In the genomic region with DNA sequence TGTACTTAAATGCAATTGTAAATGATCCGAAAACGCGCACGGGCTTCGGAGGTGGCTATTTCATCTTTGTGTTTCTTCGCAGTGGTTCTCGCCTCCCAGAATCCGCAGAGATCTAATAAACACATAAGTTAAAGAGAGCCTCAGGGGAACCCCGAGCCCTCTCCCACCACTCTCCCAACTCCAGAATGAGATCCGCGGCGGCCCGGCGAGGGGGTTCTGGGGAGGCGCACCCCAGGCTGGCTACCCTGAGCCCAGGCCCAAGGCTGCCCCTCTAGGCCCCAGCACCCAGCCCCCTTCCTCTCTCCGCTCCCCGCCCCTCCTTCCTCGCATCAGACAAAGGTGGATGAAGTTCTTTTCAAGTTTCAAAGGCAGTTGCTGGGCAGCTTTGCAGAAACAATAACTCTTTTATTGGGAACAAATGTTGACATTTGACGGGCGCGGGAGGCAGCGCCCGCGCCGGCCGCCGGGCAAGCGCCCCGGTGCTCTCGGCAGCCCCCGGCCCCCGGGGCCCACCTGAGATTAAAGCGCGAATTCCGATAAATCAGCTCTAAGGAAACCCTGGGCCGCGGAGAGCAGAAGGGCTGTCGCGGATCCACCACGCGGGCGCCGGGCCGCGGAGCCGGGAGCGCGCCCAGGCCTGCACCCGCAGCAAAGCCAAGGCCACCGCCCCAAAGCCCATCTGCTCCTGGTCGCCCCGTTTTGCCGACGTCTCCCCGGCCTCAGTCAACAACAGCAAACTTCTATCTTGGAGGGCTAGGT, we compare ENCODE assay signal across 17 cellular contexts. TPM values are rescaled to one million over a fixed set of nuclear protein-coding genes. Genes with fewer than 3 reads are reported as not detected.
DNase-seq lines count a peak whose midpoint lies in the region; ATAC-seq and TF ChIP-seq lines count a peak whose summit lies in the region.
"Had no signal": no experiment of that assay in that cellular context is flagged by ENCODE, and none has a peak within 500 bp of the region (broad histone marks: within the 10 kb centered on the region; RNA-seq: fewer than 3 reads in every experiment).

No MANE protein-coding gene starts in this region.

- no peak for TF ChIP-seq POLR2A in GM18505 (IDR thresholded peaks at IDR 0.05; ENCODE audit: borderline replicate concordance, extremely low read depth, insufficient read depth, insufficient read length)

- no peak overlapping the region for H3K27ac Mint-ChIP-seq in WTC11
- H3K27ac Mint-ChIP-seq in progenitor cell of endocrine pancreas = peak overlapping the region; percentile 49
- H3K27ac Mint-ChIP-seq: activated naive CD4-positive, alpha-beta T cell treated with anti-CD3 and anti-CD28 coated beads, Interleukin-2, amount 50 U/mL, for 24 hours had no signal

- no peaks in the 10 kb centered on the region for H3K9me3 ChIP-seq in iPS-18a (ENCODE audit: control insufficient read depth, low read depth, low read length)

- H3K4me1 Mint-ChIP-seq in WTC11 = peaks cover 64% of the 10 kb centered on the region
- peaks cover 11% of the 10 kb centered on the region for H3K4me1 Mint-ChIP-seq in progenitor cell of endocrine pancreas (ENCODE audit: low read depth)
- H3K4me1 Mint-ChIP-seq: activated naive CD4-positive, alpha-beta T cell treated with anti-CD3 and anti-CD28 coated beads, Interleukin-2, amount 50 U/mL, for 24 hours had no signal

- peaks cover 88% of the 10 kb centered on the region for H3K27me3 ChIP-seq in iPS-18a (ENCODE audit: control insufficient read depth, insufficient read depth, low read length)

- H3K36me3 Mint-ChIP-seq in WTC11 (peaks cover 29% of the 10 kb centered on the region), progenitor cell of endocrine pancreas (ENCODE audit: insufficient read depth) (no peaks in the 10 kb centered on the region)
- H3K36me3 Mint-ChIP-seq: activated naive CD4-positive, alpha-beta T cell treated with anti-CD3 and anti-CD28 coated beads, Interleukin-2, amount 50 U/mL, for 24 hours had no signal

- TF ChIP-seq CTCF in WTC11 (IDR thresholded peaks at IDR 0.05) (no peak), progenitor cell of endocrine pancreas (IDR thresholded peaks at IDR 0.05; ENCODE audit: unreplicated experiment) (no peak)

- H3K9me3 Mint-ChIP-seq in WTC11 = no peaks in the 10 kb centered on the region
- H3K9me3 Mint-ChIP-seq in progenitor cell of endocrine pancreas (ENCODE audit: low read depth) = no peaks in the 10 kb centered on the region
- H3K9me3 Mint-ChIP-seq: activated naive CD4-positive, alpha-beta T cell treated with anti-CD3 and anti-CD28 coated beads, Interleukin-2, amount 50 U/mL, for 24 hours had no signal

- peak; percentile 9 for ATAC-seq in WTC11
- ATAC-seq in GM18505 (IDR thresholded peaks at IDR 0.05; ENCODE audit: unreplicated experiment) = no peak
- ATAC-seq in esophagus mucosa = no peak

- H3K36me3 ChIP-seq in iPS-18a (ENCODE audit: control insufficient read depth, low read depth, low read length) = peaks cover 45% of the 10 kb centered on the region

- peak overlapping the region; percentile 40 for H3K4me3 ChIP-seq in iPS-18a (ENCODE audit: low read length)

- H3K4me1 ChIP-seq in iPS-18a (ENCODE audit: control insufficient read depth, low read depth, low read length) = peaks cover 18% of the 10 kb centered on the region

- H3K9ac ChIP-seq in iPS-18a (ENCODE audit: low read length) = no peak overlapping the region

- H3K27ac ChIP-seq in iPS-18a (ENCODE audit: low read length) = no peak overlapping the region

- DNase-seq in ELF-1 (ENCODE audit: low read depth, low spot score) (peak; percentile 54), WTC11 (ENCODE audit: low spot score) (peak; percentile 52), progenitor cell of endocrine pancreas (ENCODE audit: low spot score, unreplicated experiment) (no peak), globus pallidus (ENCODE audit: low spot score) (no peak), glomerular visceral epithelial cell (ENCODE audit: extremely low spot score) (no peak)
- DNase-seq: activated CD4-positive, CD25-positive, alpha-beta regulatory T cell; activated CD8-positive, alpha-beta memory T cell treated with anti-CD3 and anti-CD28 coated beads, Interleukin-2, amount 50 U/mL, for 48 hours; effector CD4-positive, alpha-beta T cell; foreskin melanocyte; NCI-H1694 treated with DMSO at 0.1 percent for 48 hours; NCI-H774; stimulated activated CD4-positive, alpha-beta T cell treated with anti-CD3 and anti-CD28 coated beads, Interleukin-15, amount 100 ng/mL, for 24 hours; T-helper 1 cell had no signal

- POLR2A ChIA-PET in WTC11 (lab: Charles Lee) = interaction anchor here (0.6 kb wide), 2 partner anchors 62 to 279 kb away, joined by 3 read pairs; no protein-coding TSS in a partner anchor

- H3K27me3 Mint-ChIP-seq in WTC11 (ENCODE audit: low read depth) (peaks cover 93% of the 10 kb centered on the region), progenitor cell of endocrine pancreas (peaks cover 83% of the 10 kb centered on the region)

- CTCF ChIA-PET in WTC11 (lab: Charles Lee) = interaction anchor here (0.6 to 0.9 kb wide), 3 partner anchors 10 to 62 kb away, joined by 3 read pairs; no protein-coding TSS in a partner anchor

- H3K4me3 Mint-ChIP-seq in WTC11 = peak overlapping the region; percentile 66
- peak overlapping the region; percentile 14 for H3K4me3 Mint-ChIP-seq in progenitor cell of endocrine pancreas (ENCODE audit: low read depth)
- H3K4me3 Mint-ChIP-seq: activated naive CD4-positive, alpha-beta T cell treated with anti-CD3 and anti-CD28 coated beads, Interleukin-2, amount 50 U/mL, for 24 hours had no signal

TF ChIP-seq in WTC11, 78 proteins besides CTCF, POLR2A, EP300 and RAD21 (continues in another document):
- TF ChIP-seq E2F1 (CRISPR knock-in tag; IDR thresholded peaks at IDR 0.05) = no peak
- no peak for TF ChIP-seq SOX15 (CRISPR knock-in tag; IDR thresholded peaks at IDR 0.05)
- TF ChIP-seq ZNF416 (CRISPR knock-in tag; IDR thresholded peaks at IDR 0.05) = 0 out of 2 replicates have a peak, but pooled peaks have one; percentile 45
- no peak for TF ChIP-seq ERG (CRISPR knock-in tag; IDR thresholded peaks at IDR 0.05)
- no peak for TF ChIP-seq TP53 (CRISPR knock-in tag; IDR thresholded peaks at IDR 0.05)
- TF ChIP-seq ZNF121 (CRISPR knock-in tag; IDR thresholded peaks at IDR 0.05) = no peak
- no peak for TF ChIP-seq TEAD4 (CRISPR knock-in tag; IDR thresholded peaks at IDR 0.05)
- no peak for TF ChIP-seq ARID4B (CRISPR knock-in tag; IDR thresholded peaks at IDR 0.05; ENCODE audit: borderline replicate concordance)
- TF ChIP-seq ESRRA (CRISPR knock-in tag; IDR thresholded peaks at IDR 0.05; ENCODE audit: borderline replicate concordance) = no peak

RNA-seq across cellular contexts. Expression of gene IRX2, which starts 8.4 kb away (rescaled TPM):
- 51.5 to 63.2 TPM (median 52.0 TPM) in 3 replicates for total RNA-seq in WTC11 (2021)
- total RNA-seq in progenitor cell of endocrine pancreas = 4.2 and 6.0 TPM in 2 replicates
- 3.1 TPM for total RNA-seq in esophagus mucosa

Comparison
In these comparisons a context has a peak if more than half of its experiments do, and no peak if none do; other contexts are left out.
1. DNase-seq: peak in ELF-1 (single experiment) and WTC11 (single experiment); none in progenitor cell of endocrine pancreas (single experiment), globus pallidus (single experiment) and glomerular visceral epithelial cell (single experiment).